In the genomic region with DNA sequence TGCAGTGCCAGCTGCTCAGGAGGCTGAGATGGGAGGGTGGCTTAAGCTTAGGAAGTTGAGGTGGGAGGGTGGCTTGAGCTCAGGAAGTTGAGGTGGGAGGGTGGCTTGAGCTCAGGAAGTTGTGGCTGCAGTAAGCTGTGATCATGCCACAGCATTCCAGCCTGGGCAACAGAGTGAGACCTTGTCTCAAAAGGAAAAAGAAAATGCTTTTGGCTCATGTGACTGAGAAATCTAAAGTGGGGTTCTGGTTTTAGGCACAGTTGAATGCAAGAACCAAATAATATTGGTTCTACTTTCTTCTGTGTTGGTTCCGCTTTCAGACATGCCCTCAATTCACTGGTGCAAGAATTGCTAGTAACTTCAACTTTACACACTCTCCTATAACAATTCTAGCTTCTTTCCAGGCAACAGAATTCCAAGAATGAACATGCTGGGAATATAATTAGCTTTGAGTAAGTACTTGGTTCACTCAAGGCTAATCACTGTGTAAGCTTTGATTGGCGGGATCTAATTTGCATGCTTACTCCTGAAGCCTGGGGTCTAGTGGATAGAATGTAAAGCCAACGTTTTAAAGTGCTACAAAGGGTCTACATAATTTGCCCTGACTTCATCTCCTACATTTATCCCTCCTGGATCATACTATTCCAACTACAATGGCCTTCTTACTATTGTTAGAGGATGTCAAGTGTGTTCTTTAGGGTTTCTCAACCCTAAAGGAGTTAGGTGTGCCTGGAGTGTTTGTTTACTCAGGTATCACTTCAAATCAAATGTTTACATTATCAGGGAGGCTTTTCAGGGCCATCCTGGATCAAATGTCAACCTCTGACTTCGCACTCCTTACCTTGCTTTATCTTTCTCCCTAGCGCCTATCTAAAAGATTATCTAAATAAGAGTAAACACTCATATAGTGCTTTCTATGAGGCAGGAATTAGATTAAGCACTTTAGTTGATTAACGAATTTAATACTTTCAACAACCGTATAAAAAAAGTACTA, we compare ENCODE assay signal across 8 cellular contexts.
DNase-seq lines count a peak whose midpoint lies in the region; ATAC-seq, FAIRE-seq and TF ChIP-seq lines count a peak whose summit lies in the region.

No MANE protein-coding gene starts in this region.

- H3K4me2 ChIP-seq in H1 (ENCODE audit: insufficient read depth in 1 of 2, low read depth in 2 of 2, low read length in 2 of 2), result no peak overlapping the region

- no peak overlapping the region for H3K9ac ChIP-seq in H1 (replicated peaks in 1 of 4; ENCODE audit: extremely low read depth in 1 of 4, low read depth in 3 of 4, low read length in 3 of 4)

- no peaks in the 10 kb centered on the region for H4K20me1 ChIP-seq in H1 (replicated peaks in 1 of 2; ENCODE audit: control insufficient read depth in 1 of 2, insufficient read depth in 2 of 2, low read length in 2 of 2)

- H2AK5ac ChIP-seq in H1 (ENCODE audit: low read depth, low read length), result 0 out of 2 replicates have a peak overlapping the region, but pooled peaks have one; percentile 75

- DNase-seq in CMK (ENCODE audit: low read depth) (peak; percentile 35), NCI-H1105 treated with DMSO at 0.1 percent for 48 hours (lab: John Stamatoyannopoulos, UW) (peak; percentile 77), H1 (ENCODE audit: low read depth in 1 of 2, low spot score in 2 of 2) (no peak), kidney glomerular epithelial cell (lab: John Stamatoyannopoulos, UW) (no peak), erythroblast (lab: John Stamatoyannopoulos, UW) (no peak)
- no peak for DNase-seq in stimulated activated CD4-positive, alpha-beta T cell treated with anti-CD3 and anti-CD28 coated beads, Interleukin-4, amount 100 ng/mL, for 1 hour

- H2BK120ac ChIP-seq in H1 (replicated peaks; ENCODE audit: low read depth, low read length), result peak overlapping the region; percentile 76

- H4K91ac ChIP-seq in H1 (replicated peaks; ENCODE audit: insufficient read length, low read length), result peak overlapping the region; percentile 5

- no peak for TF ChIP-seq EP300 in H1 (IDR thresholded peaks at IDR 0.05; ENCODE audit: borderline replicate concordance in 1 of 2, low read depth in 2 of 2, low read length in 2 of 2)

- POLR2A ChIA-PET in H1 (lab: Charles Lee; ENCODE audit: partially characterized antibody), result interaction anchor here (1.7 kb wide), 1 partner anchor 15 kb away, joined by 4 read pairs; no protein-coding TSS in a partner anchor

- no peak overlapping the region; the same call in 1 of the 2 replicates for H2BK15ac ChIP-seq in H1 (ENCODE audit: low read length)

- H3K23me2 ChIP-seq in H1 (ENCODE audit: low read depth, low read length), result no peaks in the 10 kb centered on the region

- ATAC-seq in GM21381 (IDR thresholded peaks at IDR 0.05; ENCODE audit: unreplicated experiment), result peak; percentile 72
- no peak for ATAC-seq in GM19463 (IDR thresholded peaks at IDR 0.05; ENCODE audit: unreplicated experiment)

- 0 out of 2 replicates have a peak overlapping the region, but pooled peaks have one; percentile 18 for H2BK5ac ChIP-seq in H1 (ENCODE audit: low read depth, low read length)

- H2BK20ac ChIP-seq in H1 (ENCODE audit: low read length), result peak overlapping the region; percentile 3; the same call in 1 of the 2 replicates

- no peak overlapping the region for H3K18ac ChIP-seq in H1 (ENCODE audit: extremely low read depth, low read length)

- 83% methylated on average over 7 of the region's 7 CpGs; no CpG with 5 or more reads in 1 of the 2 experiments for WGBS in H1 (ENCODE audit: extremely low coverage in 1 of 2, insufficient coverage in 1 of 2, insufficient read length in 1 of 2, insufficient replicate concordance in 2 of 2, low coverage in 1 of 2, low lambda C conversion rate in 2 of 2, missing lambda C conversion rate in 1 of 2), 2 experiments

- H3K36me3 ChIP-seq in H1 (ENCODE audit: control insufficient read depth in 2 of 4, insufficient read depth in 4 of 4, low read length in 3 of 4), result no peaks in the 10 kb centered on the region

- H3K4ac ChIP-seq in H1 (replicated peaks; ENCODE audit: insufficient read length, low read depth, low read length), result no peak overlapping the region

- TF ChIP-seq CTCF in H1 (IDR thresholded peaks at IDR 0.05; ENCODE audit: control extremely low read depth in 1 of 3, insufficient read depth in 1 of 3, low read depth in 1 of 3, low read length in 3 of 3), result no peak

- H3K56ac ChIP-seq in H1 (replicated peaks; ENCODE audit: insufficient read length, low read depth, low read length), result no peak overlapping the region

- H2AFZ ChIP-seq in H1 (ENCODE audit: low read length), result no peak overlapping the region

- peaks cover 0 to 8% (median 4%) of the 10 kb centered on the region in 4 experiments; a peak in 4 of 7 replicates for H3K4me1 ChIP-seq in H1 (replicated peaks in 1 of 4; ENCODE audit: control insufficient read depth in 3 of 4, insufficient read depth in 4 of 4, low read length in 3 of 4)

- FAIRE-seq in H1 (lab: Jason Lieb, UNC), result no peak

- CTCF ChIA-PET in H1 (lab: Charles Lee; ENCODE audit: partially characterized antibody), result interaction anchor here (0.7 to 2.2 kb wide), 3 partner anchors 8 to 133 kb away, joined by 3 to 8 read pairs (median 3); no protein-coding TSS in a partner anchor

- no peak overlapping the region for H4K5ac ChIP-seq in H1 (ENCODE audit: insufficient read length, low read depth, low read length)

- TF ChIP-seq POLR2A in H1 (IDR thresholded peaks at IDR 0.05; ENCODE audit: control extremely low read depth in 1 of 2, low read depth in 2 of 2, low read length in 2 of 2), result no peak
- TF ChIP-seq POLR2A in erythroblast (IDR thresholded peaks at IDR 0.05; ENCODE audit: low read length), result no peak

- H3K27me3 ChIP-seq in H1 (replicated peaks in 1 of 4; ENCODE audit: control insufficient read depth in 3 of 4, extremely low read depth in 1 of 4, insufficient read depth in 3 of 4, low read length in 3 of 4), result no peaks in the 10 kb centered on the region

- no peaks in the 10 kb centered on the region for H3K79me1 ChIP-seq in H1 (ENCODE audit: low read depth, low read length)

- no peak overlapping the region for H3K14ac ChIP-seq in H1 (ENCODE audit: insufficient read length)

- no peak overlapping the region for H3K23ac ChIP-seq in H1 (ENCODE audit: insufficient read length)

- no peaks in the 10 kb centered on the region for H3K9me3 ChIP-seq in H1 (ENCODE audit: insufficient read depth in 2 of 2, low read depth in 1 of 2, low read length in 1 of 2)

- H2BK12ac ChIP-seq in H1 (ENCODE audit: low read depth, low read length), result peak overlapping the region; percentile 96

- H4K8ac ChIP-seq in H1 (ENCODE audit: extremely low read depth, insufficient read depth, low read length), result no peak overlapping the region

- H3K27ac ChIP-seq in H1 (ENCODE audit: low read depth, low read length), result no peak overlapping the region

- no peak for TF ChIP-seq RAD21 in H1 (IDR thresholded peaks at IDR 0.05 in 1 of 2, conservative IDR thresholded peaks at IDR 0.05 in 1 of 2; ENCODE audit: low read depth in 2 of 2, low read length in 2 of 2)

- H3K4me3 ChIP-seq in H1 (ENCODE audit: extremely low read depth in 1 of 4, insufficient read depth in 2 of 4, low read depth in 3 of 4, low read length in 4 of 4), result no peak overlapping the region

- H3K79me2 ChIP-seq in H1 (ENCODE audit: control insufficient read depth in 1 of 2, insufficient read depth in 2 of 2, low read length in 2 of 2), result no peaks in the 10 kb centered on the region

TF ChIP-seq in H1, 55 proteins besides CTCF, POLR2A, EP300 and RAD21:
- no peak for TF ChIP-seq CREB1 (IDR thresholded peaks at IDR 0.05)
- TF ChIP-seq RBBP5 (IDR thresholded peaks at IDR 0.05; ENCODE audit: borderline replicate concordance, low read depth, low read length), result no peak
- no peak for TF ChIP-seq KDM5A (IDR thresholded peaks at IDR 0.05; ENCODE audit: low read length)
- no peak for TF ChIP-seq RNF2 (IDR thresholded peaks at IDR 0.05; ENCODE audit: borderline replicate concordance, low read depth, low read length, missing control alignments, poor library complexity, severe bottlenecking)
- no peak for TF ChIP-seq CTBP2 (IDR thresholded peaks at IDR 0.05; ENCODE audit: borderline replicate concordance, insufficient read depth, insufficient read length, low read length)
- TF ChIP-seq, protein P1, sequence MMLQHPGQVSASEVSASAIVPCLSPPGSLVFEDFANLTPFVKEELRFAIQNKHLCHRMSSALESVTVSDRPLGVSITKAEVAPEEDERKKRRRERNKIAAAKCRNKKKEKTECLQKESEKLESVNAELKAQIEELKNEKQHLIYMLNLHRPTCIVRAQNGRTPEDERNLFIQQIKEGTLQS (IDR thresholded peaks at IDR 0.05; ENCODE audit: insufficient read depth, low read depth, low read length), result no peak
- TF ChIP-seq JUN (IDR thresholded peaks at IDR 0.05; ENCODE audit: low read depth, low read length), result no peak
- no peak for TF ChIP-seq POU5F1 (IDR thresholded peaks at IDR 0.05; ENCODE audit: low read depth, low read length)
- TF ChIP-seq TCF12 (IDR thresholded peaks at IDR 0.05; ENCODE audit: low read depth, low read length), result no peak
- no peak for TF ChIP-seq NRF1 (IDR thresholded peaks at IDR 0.05; ENCODE audit: low read depth, low read length)
- no peak for TF ChIP-seq FOSL1 (IDR thresholded peaks at IDR 0.05; ENCODE audit: insufficient read depth, low read depth, low read length)
- TF ChIP-seq EGR1 (IDR thresholded peaks at IDR 0.05; ENCODE audit: borderline replicate concordance, low read depth, low read length), result no peak
- no peak for TF ChIP-seq SUZ12 (IDR thresholded peaks at IDR 0.05; ENCODE audit: low read length)
TF ChIP-seq in H1: peak in this region for 0.

Comparison
In these comparisons a context has a peak if more than half of its experiments do, and no peak if none do; other contexts are left out.
1. DNase-seq: peak in CMK (single experiment) and NCI-H1105 treated with DMSO at 0.1 percent for 48 hours (single experiment); none in H1 (0 of 2), kidney glomerular epithelial cell (single experiment), stimulated activated CD4-positive, alpha-beta T cell treated with anti-CD3 and anti-CD28 coated beads, Interleukin-4, amount 100 ng/mL, for 1 hour (single experiment) and erythroblast (0 of 2).